ENCODE assay signal across 1 cellular context in the genomic region with DNA sequence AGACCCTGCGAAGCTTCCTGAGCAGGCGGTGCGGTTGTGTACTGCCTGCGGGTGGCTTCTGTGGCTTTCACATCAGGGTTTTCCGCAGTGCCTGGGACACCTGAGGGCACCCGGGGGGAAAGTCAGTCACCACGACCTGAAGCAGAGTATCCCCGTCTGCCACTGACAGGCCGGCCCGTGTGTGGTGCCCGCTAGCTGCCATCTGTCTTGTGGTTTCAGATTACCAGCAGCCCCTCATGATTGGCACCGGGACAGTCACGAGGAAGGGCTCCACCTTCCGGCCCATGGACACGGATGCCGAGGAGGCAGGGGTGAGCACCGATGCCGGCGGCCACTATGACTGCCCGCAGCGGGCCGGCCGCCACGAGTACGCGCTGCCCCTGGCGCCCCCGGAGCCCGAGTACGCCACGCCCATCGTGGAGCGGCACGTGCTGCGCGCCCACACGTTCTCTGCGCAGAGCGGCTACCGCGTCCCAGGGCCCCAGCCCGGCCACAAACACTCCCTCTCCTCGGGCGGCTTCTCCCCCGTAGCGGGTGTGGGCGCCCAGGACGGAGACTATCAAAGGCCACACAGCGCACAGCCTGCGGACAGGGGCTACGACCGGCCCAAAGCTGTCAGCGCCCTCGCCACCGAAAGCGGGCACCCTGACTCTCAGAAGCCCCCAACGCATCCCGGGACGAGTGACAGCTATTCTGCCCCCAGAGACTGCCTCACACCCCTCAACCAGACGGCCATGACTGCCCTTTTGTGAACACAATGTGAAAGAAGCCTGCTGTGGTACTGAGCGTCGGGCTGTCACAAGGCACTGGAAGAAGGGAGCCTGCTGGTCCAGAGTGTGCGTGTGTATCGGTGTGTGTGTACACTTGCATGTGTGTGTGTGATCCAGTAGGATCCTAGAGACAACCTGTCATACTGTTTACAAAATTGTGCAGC.
TF ChIP-seq lines count a peak whose summit lies in the region.

No MANE protein-coding gene starts in this region.

TF ChIP-seq in HepG2, 621 proteins besides CTCF, POLR2A, EP300 and RAD21 (continued from another document):
- peak; percentile 77 for TF ChIP-seq AGO2 (optimal IDR thresholded peaks at IDR 0.05; ENCODE audit: low read depth, low read length)
- TF ChIP-seq, protein P1, sequence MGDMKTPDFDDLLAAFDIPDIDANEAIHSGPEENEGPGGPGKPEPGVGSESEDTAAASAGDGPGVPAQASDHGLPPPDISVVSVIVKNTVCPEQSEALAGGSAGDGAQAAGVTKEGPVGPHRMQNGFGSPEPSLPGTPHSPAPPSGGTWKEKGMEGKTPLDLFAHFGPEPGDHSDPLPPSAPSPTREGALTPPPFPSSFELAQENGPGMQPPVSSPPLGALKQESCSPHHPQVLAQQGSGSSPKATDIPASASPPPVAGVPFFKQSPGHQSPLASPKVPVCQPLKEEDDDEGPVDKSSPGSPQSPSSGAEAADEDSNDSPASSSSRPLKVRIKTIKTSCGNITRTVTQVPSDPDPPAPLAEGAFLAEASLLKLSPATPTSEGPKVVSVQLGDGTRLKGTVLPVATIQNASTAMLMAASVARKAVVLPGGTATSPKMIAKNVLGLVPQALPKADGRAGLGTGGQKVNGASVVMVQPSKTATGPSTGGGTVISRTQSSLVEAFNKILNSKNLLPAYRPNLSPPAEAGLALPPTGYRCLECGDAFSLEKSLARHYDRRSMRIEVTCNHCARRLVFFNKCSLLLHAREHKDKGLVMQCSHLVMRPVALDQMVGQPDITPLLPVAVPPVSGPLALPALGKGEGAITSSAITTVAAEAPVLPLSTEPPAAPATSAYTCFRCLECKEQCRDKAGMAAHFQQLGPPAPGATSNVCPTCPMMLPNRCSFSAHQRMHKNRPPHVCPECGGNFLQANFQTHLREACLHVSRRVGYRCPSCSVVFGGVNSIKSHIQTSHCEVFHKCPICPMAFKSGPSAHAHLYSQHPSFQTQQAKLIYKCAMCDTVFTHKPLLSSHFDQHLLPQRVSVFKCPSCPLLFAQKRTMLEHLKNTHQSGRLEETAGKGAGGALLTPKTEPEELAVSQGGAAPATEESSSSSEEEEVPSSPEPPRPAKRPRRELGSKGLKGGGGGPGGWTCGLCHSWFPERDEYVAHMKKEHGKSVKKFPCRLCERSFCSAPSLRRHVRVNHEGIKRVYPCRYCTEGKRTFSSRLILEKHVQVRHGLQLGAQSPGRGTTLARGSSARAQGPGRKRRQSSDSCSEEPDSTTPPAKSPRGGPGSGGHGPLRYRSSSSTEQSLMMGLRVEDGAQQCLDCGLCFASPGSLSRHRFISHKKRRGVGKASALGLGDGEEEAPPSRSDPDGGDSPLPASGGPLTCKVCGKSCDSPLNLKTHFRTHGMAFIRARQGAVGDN (CRISPR knock-in tag; IDR thresholded peaks at IDR 0.05) = peak; percentile 20; the same call in 1 of the 2 replicates
- TF ChIP-seq, protein P2, sequence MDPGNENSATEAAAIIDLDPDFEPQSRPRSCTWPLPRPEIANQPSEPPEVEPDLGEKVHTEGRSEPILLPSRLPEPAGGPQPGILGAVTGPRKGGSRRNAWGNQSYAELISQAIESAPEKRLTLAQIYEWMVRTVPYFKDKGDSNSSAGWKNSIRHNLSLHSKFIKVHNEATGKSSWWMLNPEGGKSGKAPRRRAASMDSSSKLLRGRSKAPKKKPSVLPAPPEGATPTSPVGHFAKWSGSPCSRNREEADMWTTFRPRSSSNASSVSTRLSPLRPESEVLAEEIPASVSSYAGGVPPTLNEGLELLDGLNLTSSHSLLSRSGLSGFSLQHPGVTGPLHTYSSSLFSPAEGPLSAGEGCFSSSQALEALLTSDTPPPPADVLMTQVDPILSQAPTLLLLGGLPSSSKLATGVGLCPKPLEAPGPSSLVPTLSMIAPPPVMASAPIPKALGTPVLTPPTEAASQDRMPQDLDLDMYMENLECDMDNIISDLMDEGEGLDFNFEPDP (CRISPR knock-in tag; conservative IDR thresholded peaks at IDR 0.05) = no peak
- no peak for TF ChIP-seq ZNF430 (CRISPR knock-in tag; IDR thresholded peaks at IDR 0.05)
TF ChIP-seq in HepG2: peak in this region for 2.
